ENCODE assay signal across 14 cellular contexts in the genomic region with DNA sequence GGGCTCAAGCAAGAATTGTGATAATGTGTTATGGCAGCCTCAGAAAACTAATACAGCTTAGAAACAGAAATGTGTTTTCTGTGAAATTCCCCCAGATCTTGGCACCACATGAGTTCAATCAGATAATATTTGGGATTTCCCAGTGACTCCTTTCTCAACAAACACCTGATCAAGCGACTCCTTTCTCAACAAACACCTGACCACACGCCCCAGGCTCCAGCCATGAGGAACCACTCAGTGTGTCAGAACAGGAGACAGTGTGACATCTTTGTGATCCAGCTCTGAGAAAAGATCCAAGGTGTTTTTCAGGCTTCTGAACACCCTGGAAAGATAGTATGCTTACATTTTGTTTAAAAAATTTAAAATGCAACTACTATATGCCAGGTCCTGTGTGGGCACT. TPM values are rescaled to one million over a fixed set of nuclear protein-coding genes. Genes with fewer than 3 reads are reported as not detected.
DNase-seq lines count a peak whose midpoint lies in the region; FAIRE-seq and TF ChIP-seq lines count a peak whose summit lies in the region.
"Had no signal": no experiment of that assay in that cellular context is flagged by ENCODE, and none has a peak within 500 bp of the region (broad histone marks: within the 10 kb centered on the region; RNA-seq: fewer than 3 reads in every experiment).

No MANE protein-coding gene starts in this region.

- CTCF ChIA-PET in CD8-positive, alpha-beta memory T cell (lab: Charles Lee), result interaction anchor here (0.6 to 4.5 kb wide), 3 partner anchors 11 to 339 kb away, joined by 3 to 35 read pairs (median 5); no protein-coding TSS in a partner anchor

- H3K27me3 Mint-ChIP-seq in brain (peaks cover 16% of the 10 kb centered on the region), nephron progenitor cell (ENCODE audit: low read depth, poor library complexity) (peaks cover 3% of the 10 kb centered on the region)
- peaks cover 0 to 6% of the 10 kb centered on the region in 2 donors for H3K27me3 Mint-ChIP-seq in CD8-positive, alpha-beta memory T cell

- H3K27ac Mint-ChIP-seq in brain (peak overlapping the region in 3 of 5 experiments; percentile 99), nephron progenitor cell (peak overlapping the region; percentile 70)
- H3K27ac Mint-ChIP-seq in CD8-positive, alpha-beta memory T cell, result peak overlapping the region in 3 of 8 donors; percentile 96 to 100 (median 99)

- H3K4me3 ChIP-seq in CD8-positive, alpha-beta memory T cell (ENCODE audit: low read length), result no peak overlapping the region
- H3K4me3 ChIP-seq: sigmoid colon had no signal

- H3K4me1 ChIP-seq in CD8-positive, alpha-beta memory T cell (ENCODE audit: insufficient read depth, low read length), result peaks cover 25% of the 10 kb centered on the region

- TF ChIP-seq POLR2A in GM12892 (IDR thresholded peaks at IDR 0.05; ENCODE audit: low read depth, low read length), result no peak; the same call in 1 of the 2 replicates

- H3K27ac ChIP-seq in CD8-positive, alpha-beta memory T cell (ENCODE audit: low read depth, low read length), result no peak overlapping the region
- H3K27ac ChIP-seq: WERI-Rb-1 had no signal

- no peaks in the 10 kb centered on the region for H3K9me3 ChIP-seq in CD8-positive, alpha-beta memory T cell (ENCODE audit: low read length)
- H3K9me3 ChIP-seq: sigmoid colon had no signal

- H3K9me3 Mint-ChIP-seq in brain (peaks cover 0 to 5% (median 0%) of the 10 kb centered on the region in 5 experiments), nephron progenitor cell (no peaks in the 10 kb centered on the region)
- no peaks in the 10 kb centered on the region for H3K9me3 Mint-ChIP-seq in CD8-positive, alpha-beta memory T cell

- H3K36me3 ChIP-seq in CD8-positive, alpha-beta memory T cell (ENCODE audit: insufficient read depth, low read length), result no peaks in the 10 kb centered on the region
- H3K36me3 ChIP-seq: sigmoid colon had no signal

- peak; percentile 76 for FAIRE-seq in GM12892 (lab: Jason Lieb, UNC)
- FAIRE-seq: frontal cortex, islet of Langerhans had no signal

- in situ Hi-C loops in Caki2 (cut with HindIII; ENCODE audit: low pct_unique_long_range_greater_than_20kb, low sequenced_read_pairs), result no loop called here

- no peaks in the 10 kb centered on the region for H3K27me3 ChIP-seq in CD8-positive, alpha-beta memory T cell (ENCODE audit: insufficient read depth, low read length, poor library complexity, severe bottlenecking)
- H3K27me3 ChIP-seq: sigmoid colon had no signal

- H3K4me1 Mint-ChIP-seq in brain, result peaks cover 15% of the 10 kb centered on the region
- H3K4me1 Mint-ChIP-seq in nephron progenitor cell, result peaks cover 19% of the 10 kb centered on the region
- peaks cover 13 to 18% (median 17%) of the 10 kb centered on the region in 3 donors for H3K4me1 Mint-ChIP-seq in CD8-positive, alpha-beta memory T cell

- H3K36me3 Mint-ChIP-seq in brain (no peaks in the 10 kb centered on the region), nephron progenitor cell (ENCODE audit: low read depth) (no peaks in the 10 kb centered on the region)
- H3K36me3 Mint-ChIP-seq in CD8-positive, alpha-beta memory T cell, result peaks cover 0 to 5% (median 0%) of the 10 kb centered on the region in 3 donors

- POLR2A ChIA-PET in CD8-positive, alpha-beta memory T cell (lab: Charles Lee), result no interaction called here

- TF ChIP-seq CTCF in brain (conservative IDR thresholded peaks at IDR 0.05) (no peak), nephron progenitor cell (IDR thresholded peaks at IDR 0.05) (no peak)

- DNase-seq in Caki2 (ENCODE audit: low read depth) (peak; percentile 10), GM12892 (ENCODE audit: insufficient read length) (no peak), nephron progenitor cell (no peak), NCI-H446 (lab: John Stamatoyannopoulos, UW) (no peak), NCI-H1436 treated with DMSO at 0.1 percent for 48 hours (lab: John Stamatoyannopoulos, UW) (no peak)
- no peak for DNase-seq in CD8-positive, alpha-beta memory T cell
- DNase-seq: NCI-H2029 treated with DMSO at 0.1 percent for 48 hours, NCI-H774, SIG-M5, sigmoid colon, WERI-Rb-1 had no signal

- H3K4me3 Mint-ChIP-seq in brain (peak overlapping the region in 4 of 5 experiments; percentile 96 to 99 (median 98)), nephron progenitor cell (peak overlapping the region; percentile 92)
- peak overlapping the region in 1 of 7 donors; percentile 89 for H3K4me3 Mint-ChIP-seq in CD8-positive, alpha-beta memory T cell

RNA-seq across cellular contexts. Expression of a gene that starts 1.9 kb away (rescaled TPM):
- total RNA-seq in Caki2 (2014; rRNA removed; shearing (Covaris generic); ENCODE audit: low replicate concordance), result 6.9 and 9.2 TPM in 2 replicates
- 34.1 TPM for polyA plus RNA-seq in GM12892 (2012; ENCODE audit: missing spikeins)
- 12.3 TPM for polyA plus RNA-seq in brain (ENCODE audit: insufficient read depth, low read depth, low replicate concordance)
- total RNA-seq in CD8-positive, alpha-beta memory T cell, result 10 to 100 TPM; 18.0 to 20.9 TPM
- polyA plus RNA-seq in CD8-positive, alpha-beta memory T cell, result 17.1 TPM

RNA-seq across cellular contexts. Expression of a gene that starts 44.5 kb away (rescaled TPM):
- 0.17 and 13.2 TPM in 2 replicates for total RNA-seq in Caki2 (2014; rRNA removed; shearing (Covaris generic); ENCODE audit: low replicate concordance)
- polyA plus RNA-seq in GM12892 (2012; ENCODE audit: missing spikeins), result 11.6 TPM
- polyA plus RNA-seq in brain (ENCODE audit: insufficient read depth, low read depth, low replicate concordance), result 21.5 TPM
- total RNA-seq in CD8-positive, alpha-beta memory T cell, result 1 to 10 TPM; 5.5 to 5.6 TPM
- not detected for polyA plus RNA-seq in CD8-positive, alpha-beta memory T cell
